15 cellular contexts compared by ENCODE assay signal in the genomic region with DNA sequence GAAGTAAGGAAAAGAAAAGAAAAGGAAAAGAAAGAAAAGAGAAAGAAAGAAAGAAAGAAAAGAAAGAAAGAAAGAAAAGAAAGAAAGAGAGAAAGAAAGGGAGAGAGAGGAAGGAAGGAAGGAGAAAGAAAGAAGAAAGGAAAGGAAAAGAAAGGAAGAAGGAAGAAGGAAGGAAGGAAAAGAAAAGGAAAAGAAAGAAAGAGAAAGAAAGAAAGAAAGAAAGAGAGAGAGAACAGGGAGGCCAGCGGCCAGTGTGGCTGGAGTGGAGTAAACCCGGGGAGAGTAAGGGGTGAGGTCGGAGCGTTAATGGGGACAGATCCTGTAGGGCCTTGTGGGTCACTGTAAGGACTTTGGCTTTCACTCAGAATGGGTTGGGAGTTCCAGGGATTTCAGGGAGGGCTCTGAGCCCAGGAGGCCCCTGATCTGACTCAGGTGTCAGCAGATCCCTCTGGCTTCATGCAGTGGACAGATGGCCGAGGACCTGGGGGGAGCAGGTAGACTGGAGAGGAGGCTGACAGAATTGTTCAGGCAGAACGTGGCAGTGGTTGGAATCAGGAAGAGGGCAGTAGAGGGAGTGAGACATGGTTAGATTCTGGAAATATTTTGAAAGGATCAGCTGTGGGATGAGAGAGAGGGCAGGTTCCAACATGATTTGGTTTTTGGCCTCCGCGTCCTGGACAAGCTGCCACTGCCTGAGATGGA.
A peak's percentile ranks its signal among the peaks of the same experiment; 100 is the strongest.
DNase-seq lines count a peak whose midpoint lies in the region; ATAC-seq lines count a peak whose summit lies in the region.
"Had no signal": no experiment of that assay in that cellular context is flagged by ENCODE, and none has a peak within 500 bp of the region (broad histone marks: within the 10 kb centered on the region; RNA-seq: fewer than 3 reads in every experiment).

No MANE protein-coding gene starts in this region.

- peak; percentile 65 for DNase-seq in NCI-H2171 treated with DMSO at 0.1 percent for 48 hours (lab: John Stamatoyannopoulos, UW)
- no peak for DNase-seq in NCI-H2171 (lab: John Stamatoyannopoulos, UW)
- no peak for DNase-seq in NCI-H2107 (lab: John Stamatoyannopoulos, UW)
- DNase-seq: 8988T; activated CD4-positive, alpha-beta T cell treated with anti-CD3 and anti-CD28 coated beads, Interleukin-2, amount 50 U/mL, for 1 hour; activated T-cell treated with anti-CD3 and anti-CD28 coated beads, Interleukin-2, amount 50 U/mL, for 4 hours; amygdala; CD4-positive, alpha-beta T cell; NCI-H1092 treated with DMSO at 0.1 percent for 48 hours; NCI-H446 treated with DMSO at 0.1 percent for 48 hours; ovary; spleen had no signal

- H3K27ac ChIP-seq in cingulate gyrus (ENCODE audit: low read depth, low read length) (peak overlapping the region; percentile 47), skin epidermis (peak overlapping the region in 11 of 21 experiments; percentile 16 to 68 (median 44))
- H3K27ac ChIP-seq: ovary, spleen had no signal

- no peak for ATAC-seq in HG02970 (IDR thresholded peaks at IDR 0.05; ENCODE audit: low FRiP score, unreplicated experiment)
- ATAC-seq: activated T-cell treated with anti-CD3 and anti-CD28 coated beads, Interleukin-2, amount 50 U/mL, for 4 hours had no signal

- H3K4me3 ChIP-seq in skin epidermis: no peak overlapping the region
- H3K4me3 ChIP-seq: ovary, spleen had no signal
